ENCODE assay signal across 1 cellular context in the genomic region with DNA sequence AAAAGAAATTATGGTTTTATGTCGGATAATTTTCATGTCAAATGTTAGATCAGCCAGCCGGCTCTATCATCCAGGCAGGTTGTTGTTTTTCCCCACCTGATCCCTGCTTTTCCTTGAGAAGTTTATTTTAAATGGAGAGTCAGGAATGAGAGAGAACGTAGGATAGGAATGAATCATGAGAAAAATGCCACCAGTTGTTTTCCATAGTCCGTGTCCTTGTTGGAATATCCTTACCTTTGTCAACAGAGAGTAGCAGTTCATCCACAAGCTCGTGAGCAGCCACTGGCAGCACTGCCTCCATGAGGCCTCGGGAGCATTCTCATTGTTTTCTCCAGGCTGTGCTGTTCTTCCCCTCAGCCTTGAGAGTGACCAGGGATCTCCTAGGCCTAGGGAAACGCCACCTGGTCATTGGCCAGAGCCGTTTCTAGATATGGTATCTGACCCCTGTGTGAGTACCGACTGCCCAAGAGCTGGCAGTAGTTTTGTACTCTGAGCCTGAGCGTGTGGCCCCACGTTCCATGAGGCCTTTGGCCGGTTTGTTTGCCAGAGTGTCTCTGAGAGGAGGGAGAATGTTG.
TF ChIP-seq lines count a peak whose summit lies in the region.

No MANE protein-coding gene starts in this region.

TF ChIP-seq in A549, 52 proteins besides CTCF, POLR2A, EP300 and RAD21 (continued from another document):
- TF ChIP-seq, protein P1, sequence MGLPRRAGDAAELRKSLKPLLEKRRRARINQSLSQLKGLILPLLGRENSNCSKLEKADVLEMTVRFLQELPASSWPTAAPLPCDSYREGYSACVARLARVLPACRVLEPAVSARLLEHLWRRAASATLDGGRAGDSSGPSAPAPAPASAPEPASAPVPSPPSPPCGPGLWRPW (IDR thresholded peaks at IDR 0.05) = no peak
- TF ChIP-seq PHF8 (IDR thresholded peaks at IDR 0.05; ENCODE audit: borderline replicate concordance, low read depth) (no peak), EHF (CRISPR knock-in tag; IDR thresholded peaks at IDR 0.05) (peak; percentile 94; the same call in 1 of the 2 replicates), SREBF2 (IDR thresholded peaks at IDR 0.05) (no peak), CHD4 (IDR thresholded peaks at IDR 0.05; ENCODE audit: borderline replicate concordance) (no peak), ZSCAN20 (CRISPR knock-in tag; IDR thresholded peaks at IDR 0.05) (no peak), HOXA7 (CRISPR knock-in tag; IDR thresholded peaks at IDR 0.05) (no peak), ZFP36 (IDR thresholded peaks at IDR 0.05; ENCODE audit: borderline replicate concordance, partially characterized antibody) (no peak), FOSL2 (IDR thresholded peaks at IDR 0.05) (no peak), FOSL2 (CRISPR knock-in tag; IDR thresholded peaks at IDR 0.05) (no peak), MAZ (IDR thresholded peaks at IDR 0.05; ENCODE audit: borderline replicate concordance, low read depth, low read length) (no peak), KDM1A (IDR thresholded peaks at IDR 0.05; ENCODE audit: low read depth) (no peak), NR3C1 (IDR thresholded peaks at IDR 0.05) (no peak), EHMT2 (IDR thresholded peaks at IDR 0.05; ENCODE audit: low read depth) (no peak), JUNB (IDR thresholded peaks at IDR 0.05) (no peak), RFX5 (IDR thresholded peaks at IDR 0.05) (no peak), ZNF302 (CRISPR knock-in tag; IDR thresholded peaks at IDR 0.05) (peak; percentile 14; the same call in 1 of the 2 replicates), FOXS1 (CRISPR knock-in tag; IDR thresholded peaks at IDR 0.05) (peak; percentile 70), HEYL (CRISPR knock-in tag; IDR thresholded peaks at IDR 0.05) (peak; percentile 69; the same call in 1 of the 2 replicates), JUN (IDR thresholded peaks at IDR 0.05) (peak; percentile 10 to 59; a peak in 1 of 5 replicates), ZC3H11A (IDR thresholded peaks at IDR 0.05) (no peak), GATA3 (IDR thresholded peaks at IDR 0.05; ENCODE audit: borderline replicate concordance) (no peak), HDAC2 (IDR thresholded peaks at IDR 0.05) (no peak)
- TF ChIP-seq, protein P2, sequence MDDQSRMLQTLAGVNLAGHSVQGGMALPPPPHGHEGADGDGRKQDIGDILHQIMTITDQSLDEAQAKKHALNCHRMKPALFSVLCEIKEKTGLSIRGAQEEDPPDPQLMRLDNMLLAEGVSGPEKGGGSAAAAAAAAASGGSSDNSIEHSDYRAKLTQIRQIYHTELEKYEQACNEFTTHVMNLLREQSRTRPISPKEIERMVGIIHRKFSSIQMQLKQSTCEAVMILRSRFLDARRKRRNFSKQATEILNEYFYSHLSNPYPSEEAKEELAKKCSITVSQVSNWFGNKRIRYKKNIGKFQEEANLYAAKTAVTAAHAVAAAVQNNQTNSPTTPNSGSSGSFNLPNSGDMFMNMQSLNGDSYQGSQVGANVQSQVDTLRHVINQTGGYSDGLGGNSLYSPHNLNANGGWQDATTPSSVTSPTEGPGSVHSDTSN (IDR thresholded peaks at IDR 0.05) = no peak
- TF ChIP-seq, protein P3, sequence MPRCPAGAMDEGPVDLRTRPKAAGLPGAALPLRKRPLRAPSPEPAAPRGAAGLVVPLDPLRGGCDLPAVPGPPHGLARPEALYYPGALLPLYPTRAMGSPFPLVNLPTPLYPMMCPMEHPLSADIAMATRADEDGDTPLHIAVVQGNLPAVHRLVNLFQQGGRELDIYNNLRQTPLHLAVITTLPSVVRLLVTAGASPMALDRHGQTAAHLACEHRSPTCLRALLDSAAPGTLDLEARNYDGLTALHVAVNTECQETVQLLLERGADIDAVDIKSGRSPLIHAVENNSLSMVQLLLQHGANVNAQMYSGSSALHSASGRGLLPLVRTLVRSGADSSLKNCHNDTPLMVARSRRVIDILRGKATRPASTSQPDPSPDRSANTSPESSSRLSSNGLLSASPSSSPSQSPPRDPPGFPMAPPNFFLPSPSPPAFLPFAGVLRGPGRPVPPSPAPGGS (IDR thresholded peaks at IDR 0.05) = no peak
- TF ChIP-seq, protein P4, sequence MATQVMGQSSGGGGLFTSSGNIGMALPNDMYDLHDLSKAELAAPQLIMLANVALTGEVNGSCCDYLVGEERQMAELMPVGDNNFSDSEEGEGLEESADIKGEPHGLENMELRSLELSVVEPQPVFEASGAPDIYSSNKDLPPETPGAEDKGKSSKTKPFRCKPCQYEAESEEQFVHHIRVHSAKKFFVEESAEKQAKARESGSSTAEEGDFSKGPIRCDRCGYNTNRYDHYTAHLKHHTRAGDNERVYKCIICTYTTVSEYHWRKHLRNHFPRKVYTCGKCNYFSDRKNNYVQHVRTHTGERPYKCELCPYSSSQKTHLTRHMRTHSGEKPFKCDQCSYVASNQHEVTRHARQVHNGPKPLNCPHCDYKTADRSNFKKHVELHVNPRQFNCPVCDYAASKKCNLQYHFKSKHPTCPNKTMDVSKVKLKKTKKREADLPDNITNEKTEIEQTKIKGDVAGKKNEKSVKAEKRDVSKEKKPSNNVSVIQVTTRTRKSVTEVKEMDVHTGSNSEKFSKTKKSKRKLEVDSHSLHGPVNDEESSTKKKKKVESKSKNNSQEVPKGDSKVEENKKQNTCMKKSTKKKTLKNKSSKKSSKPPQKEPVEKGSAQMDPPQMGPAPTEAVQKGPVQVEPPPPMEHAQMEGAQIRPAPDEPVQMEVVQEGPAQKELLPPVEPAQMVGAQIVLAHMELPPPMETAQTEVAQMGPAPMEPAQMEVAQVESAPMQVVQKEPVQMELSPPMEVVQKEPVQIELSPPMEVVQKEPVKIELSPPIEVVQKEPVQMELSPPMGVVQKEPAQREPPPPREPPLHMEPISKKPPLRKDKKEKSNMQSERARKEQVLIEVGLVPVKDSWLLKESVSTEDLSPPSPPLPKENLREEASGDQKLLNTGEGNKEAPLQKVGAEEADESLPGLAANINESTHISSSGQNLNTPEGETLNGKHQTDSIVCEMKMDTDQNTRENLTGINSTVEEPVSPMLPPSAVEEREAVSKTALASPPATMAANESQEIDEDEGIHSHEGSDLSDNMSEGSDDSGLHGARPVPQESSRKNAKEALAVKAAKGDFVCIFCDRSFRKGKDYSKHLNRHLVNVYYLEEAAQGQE (IDR thresholded peaks at IDR 0.05) = no peak
- TF ChIP-seq, protein P5, sequence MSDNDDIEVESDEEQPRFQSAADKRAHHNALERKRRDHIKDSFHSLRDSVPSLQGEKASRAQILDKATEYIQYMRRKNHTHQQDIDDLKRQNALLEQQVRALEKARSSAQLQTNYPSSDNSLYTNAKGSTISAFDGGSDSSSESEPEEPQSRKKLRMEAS (IDR thresholded peaks at IDR 0.05) = peak; percentile 42; the same call in 1 of the 2 replicates
